Comparison of ENCODE assay signal across 8 cellular contexts in the genomic region with DNA sequence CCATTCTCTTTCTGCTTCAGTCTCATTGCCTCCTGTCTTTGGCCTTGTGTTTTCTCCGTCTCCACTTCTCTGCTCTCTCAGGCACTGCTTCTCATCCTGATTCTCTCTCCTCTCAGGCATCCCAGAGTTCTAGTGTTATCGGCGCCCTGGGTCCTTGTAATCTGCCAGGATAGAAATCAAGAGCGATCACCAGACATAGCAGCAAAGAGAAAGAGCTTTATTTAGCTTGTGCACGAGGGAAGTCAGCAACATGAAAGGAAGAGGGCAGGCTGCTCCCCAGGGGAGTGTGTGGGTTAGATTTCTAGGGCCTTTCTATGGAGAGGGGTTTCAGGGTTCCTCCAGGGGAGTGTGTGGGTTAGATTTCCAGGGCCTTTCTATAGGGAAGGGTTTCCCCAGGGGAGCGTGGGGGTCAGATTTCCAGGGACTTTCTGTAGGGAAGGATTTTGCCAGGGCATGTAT. TPM values are rescaled to one million over a fixed set of nuclear protein-coding genes. Genes with fewer than 3 reads are reported as not detected.
DNase-seq lines count a peak whose midpoint lies in the region; ATAC-seq and TF ChIP-seq lines count a peak whose summit lies in the region.

No MANE protein-coding gene starts in this region.

- TF ChIP-seq POLR2A in Peyer's patch (IDR thresholded peaks at IDR 0.05), result no peak

- no peak overlapping the region for H3K4me3 ChIP-seq in Peyer's patch

- no peak for TF ChIP-seq CTCF in Peyer's patch (IDR thresholded peaks at IDR 0.05)

- H3K36me3 ChIP-seq in Peyer's patch, result no peaks in the 10 kb centered on the region

- DNase-seq in Peyer's patch (peak in 1 of 3 donors; percentile 45), left kidney (ENCODE audit: low read depth, low spot score) (peak; percentile 16), SIG-M5 treated with dmso at 0.1 percent for 504 hours (lab: John Stamatoyannopoulos, UW; ENCODE audit: unreplicated experiment) (no peak), NCI-H1930 (lab: John Stamatoyannopoulos, UW) (no peak), NCI-H226 (no peak), DMS114 treated with DMSO at 0.1 percent for 48 hours (lab: John Stamatoyannopoulos, UW; ENCODE audit: unreplicated experiment) (no peak)

- no peaks in the 10 kb centered on the region for H3K27me3 ChIP-seq in Peyer's patch

- ATAC-seq in GM18861 (IDR thresholded peaks at IDR 0.05; ENCODE audit: unreplicated experiment) (peak; percentile 2), HG02678 (IDR thresholded peaks at IDR 0.05; ENCODE audit: unreplicated experiment) (peak; percentile 28)

- peaks cover 0 to 6% (median 0%) of the 10 kb centered on the region in 4 donors for H3K9me3 ChIP-seq in Peyer's patch

- H3K4me1 ChIP-seq in Peyer's patch, result peaks cover 0 to 46% (median 26%) of the 10 kb centered on the region in 4 donors

- H3K27ac ChIP-seq in Peyer's patch, result peak overlapping the region; percentile 62 to 76 (median 66)

RNA-seq across cellular contexts. Expression of gene SUN5, which starts 32.5 kb away (rescaled TPM):
- total RNA-seq in Peyer's patch, result not detected

RNA-seq across cellular contexts. Expression of gene BPIFB2, which starts 35.8 kb away (rescaled TPM):
- total RNA-seq in Peyer's patch, result not detected

RNA-seq across cellular contexts. Expression of gene BPIFB6, which starts 59.7 kb away (rescaled TPM):
- not detected for total RNA-seq in Peyer's patch
